Comparison of ENCODE assay signal across 18 cellular contexts in the genomic region with DNA sequence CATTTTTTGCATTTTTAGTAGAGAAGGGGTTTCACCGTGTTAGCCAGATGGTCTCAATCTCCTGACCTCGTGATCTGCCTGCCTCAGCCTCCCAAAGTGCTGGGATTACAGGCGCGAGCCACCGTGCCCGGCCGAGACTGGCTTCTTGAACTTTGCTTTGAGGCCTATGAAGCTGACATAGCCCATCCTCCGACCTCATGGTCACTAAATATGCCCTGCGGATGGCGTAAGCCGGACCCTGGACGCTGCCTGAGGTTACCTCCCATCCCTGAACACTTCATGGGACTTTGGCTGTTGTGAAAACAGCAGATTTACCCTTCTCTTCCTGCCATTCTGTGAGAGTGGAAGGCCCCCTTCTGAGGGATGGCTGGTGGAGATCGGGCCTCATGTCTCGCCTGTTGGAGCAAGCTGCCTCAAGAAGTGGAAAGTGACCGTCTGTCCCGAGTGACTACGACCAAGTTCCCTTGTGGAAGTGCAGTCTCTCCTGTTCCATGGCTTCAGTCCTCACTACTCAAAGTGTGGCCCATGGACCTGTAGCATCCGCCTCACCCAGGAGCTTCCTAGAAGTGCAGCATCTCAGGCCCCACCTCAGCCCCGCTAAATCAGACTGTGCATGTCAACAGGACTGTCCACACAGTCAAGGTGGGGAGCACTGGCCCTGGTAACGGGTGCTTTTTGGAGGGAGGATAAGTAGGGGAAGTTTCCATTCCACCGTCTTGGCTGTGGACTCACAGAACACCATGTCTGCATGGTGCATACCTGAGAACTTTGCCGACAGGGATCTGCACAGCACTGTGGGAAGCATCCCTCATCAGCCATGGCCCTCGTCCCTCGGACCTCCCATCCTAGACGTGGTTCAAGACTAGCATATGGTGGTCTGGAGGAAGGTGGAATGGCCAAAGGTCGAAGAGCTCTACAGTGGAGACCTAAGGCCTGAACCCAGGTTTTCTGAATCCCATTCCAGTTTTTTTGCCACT.
A peak's percentile ranks its signal among the peaks of the same experiment; 100 is the strongest.
DNase-seq lines count a peak whose midpoint lies in the region; ATAC-seq, FAIRE-seq and TF ChIP-seq lines count a peak whose summit lies in the region.
"Had no signal": no experiment of that assay in that cellular context is flagged by ENCODE, and none has a peak within 500 bp of the region (broad histone marks: within the 10 kb centered on the region; RNA-seq: fewer than 3 reads in every experiment).

No MANE protein-coding gene starts in this region.

- H3K79me2 ChIP-seq in H1 (ENCODE audit: control insufficient read depth in 1 of 2, insufficient read depth in 2 of 2, low read length in 2 of 2): no peaks in the 10 kb centered on the region
- no peaks in the 10 kb centered on the region for H3K79me2 ChIP-seq in HepG2 (ENCODE audit: insufficient read depth, low read length)

- ATAC-seq in HepG2: peak; percentile 77
- no peak for ATAC-seq in GM21528 (IDR thresholded peaks at IDR 0.05; ENCODE audit: low FRiP score, unreplicated experiment)
- ATAC-seq: GM12878, GM23338 had no signal

- peak overlapping the region; percentile 53 for H4K91ac ChIP-seq in H1 (replicated peaks; ENCODE audit: insufficient read length, low read length)

- no peak overlapping the region for H2BK120ac ChIP-seq in H1 (replicated peaks; ENCODE audit: low read depth, low read length)

- H3K23ac ChIP-seq in H1 (ENCODE audit: insufficient read length): no peak overlapping the region

- no peak overlapping the region; the same call in 1 of the 2 replicates for H2AK5ac ChIP-seq in H1 (ENCODE audit: low read depth, low read length)

- H3K27me3 ChIP-seq in H7 (ENCODE audit: control insufficient read depth, insufficient read depth, low read length) (no peaks in the 10 kb centered on the region), H1 (replicated peaks in 1 of 4; ENCODE audit: control insufficient read depth in 3 of 4, extremely low read depth in 1 of 4, insufficient read depth in 3 of 4, low read length in 3 of 4) (no peaks in the 10 kb centered on the region; a peak in 1 of 7 replicates), HepG2 (ENCODE audit: control insufficient read depth in 1 of 2, insufficient read depth in 2 of 2, low read length in 2 of 2) (peaks cover 1 to 61% of the 10 kb centered on the region in 2 experiments; a peak in 2 of 5 replicates)

- CTCF ChIA-PET in H1 (lab: Charles Lee; ENCODE audit: partially characterized antibody): no interaction called here
- CTCF ChIA-PET in HepG2 (lab: Yijun Ruan, JAX; ENCODE audit: low intra/inter-chr PET ratio, low total read pairs): no interaction called here

- no peaks in the 10 kb centered on the region; a peak in 1 of 7 replicates for H3K4me1 ChIP-seq in H1 (replicated peaks in 1 of 4; ENCODE audit: control insufficient read depth in 3 of 4, insufficient read depth in 4 of 4, low read length in 3 of 4)
- H3K4me1 ChIP-seq in HepG2 (ENCODE audit: insufficient read depth, low read length): no peaks in the 10 kb centered on the region

- H3K23me2 ChIP-seq in H1 (ENCODE audit: low read depth, low read length): peaks cover 2% of the 10 kb centered on the region; the same call in 1 of the 2 replicates

- no peak for TF ChIP-seq RAD21 in H1 (IDR thresholded peaks at IDR 0.05 in 1 of 2, conservative IDR thresholded peaks at IDR 0.05 in 1 of 2; ENCODE audit: low read depth in 2 of 2, low read length in 2 of 2)
- no peak for TF ChIP-seq RAD21 in HepG2 (CRISPR knock-in tag; IDR thresholded peaks at IDR 0.05)

- no peak overlapping the region for H2AFZ ChIP-seq in H1 (ENCODE audit: low read length)
- no peak overlapping the region for H2AFZ ChIP-seq in HepG2 (ENCODE audit: low read length)
- H2AFZ ChIP-seq: GM23338 had no signal

- H3K14ac ChIP-seq in H1 (ENCODE audit: insufficient read length): no peak overlapping the region

- no peaks in the 10 kb centered on the region for H3K79me1 ChIP-seq in H1 (ENCODE audit: low read depth, low read length)

- H4K5ac ChIP-seq in H1 (ENCODE audit: insufficient read length, low read depth, low read length): no peak overlapping the region

- H3K27ac ChIP-seq in H1 (ENCODE audit: low read depth, low read length): no peak overlapping the region
- H3K27ac ChIP-seq in HepG2 (ENCODE audit: extremely low read length, insufficient read depth, low read length): no peak overlapping the region
- H3K27ac ChIP-seq: HL-60 had no signal

- H3K27ac Mint-ChIP-seq in type B pancreatic cell: no peak overlapping the region
- H3K27ac Mint-ChIP-seq: B cell; CD4-positive, alpha-beta T cell; GM23338 had no signal

- H2BK12ac ChIP-seq in H1 (ENCODE audit: low read depth, low read length): no peak overlapping the region

- POLR2A ChIA-PET in H1 (lab: Charles Lee; ENCODE audit: partially characterized antibody) (no interaction called here), HepG2 (lab: Yijun Ruan, JAX) (no interaction called here)

- no peak overlapping the region for H3K4me3 Mint-ChIP-seq in type B pancreatic cell
- H3K4me3 Mint-ChIP-seq: B cell; CD4-positive, alpha-beta T cell; GM23338 had no signal

- no peaks in the 10 kb centered on the region for H3K36me3 Mint-ChIP-seq in type B pancreatic cell

- no peak overlapping the region for H4K8ac ChIP-seq in H1 (ENCODE audit: extremely low read depth, insufficient read depth, low read length)

- no peak overlapping the region for H3K18ac ChIP-seq in H1 (ENCODE audit: extremely low read depth, low read length)

- peaks cover 5% of the 10 kb centered on the region for H3K4me1 Mint-ChIP-seq in type B pancreatic cell (ENCODE audit: unreplicated experiment)
- H3K4me1 Mint-ChIP-seq: B cell, GM23338 had no signal

- intact Hi-C loops in HepG2 (cut with micrococcal nuclease; ENCODE audit: unreplicated experiment): no loop called here
- intact Hi-C loops in posterior vena cava (cut with DNase I): no loop called here

- H3K4me3 ChIP-seq in H7 (ENCODE audit: insufficient read depth, low read depth, low read length) (no peak overlapping the region), H1 (ENCODE audit: extremely low read depth in 1 of 4, insufficient read depth in 2 of 4, low read depth in 3 of 4, low read length in 4 of 4) (no peak overlapping the region), HepG2 (replicated peaks in 1 of 3; ENCODE audit: insufficient read depth in 1 of 3, low read depth in 2 of 3, low read length in 3 of 3) (no peak overlapping the region)
- H3K4me3 ChIP-seq: GM12878, GM23338 had no signal

- TF ChIP-seq POLR2A in H1 (IDR thresholded peaks at IDR 0.05; ENCODE audit: control extremely low read depth in 1 of 2, low read depth in 2 of 2, low read length in 2 of 2) (no peak), HepG2 (IDR thresholded peaks at IDR 0.05; ENCODE audit: insufficient read depth in 1 of 2, low read depth in 2 of 2, low read length in 2 of 2) (no peak)

- H3K9ac ChIP-seq in H1 (replicated peaks in 1 of 4; ENCODE audit: extremely low read depth in 1 of 4, low read depth in 3 of 4, low read length in 3 of 4) (no peak overlapping the region), HepG2 (ENCODE audit: insufficient read depth, low read depth, low read length) (no peak overlapping the region)

- TF ChIP-seq EP300 in H1 (IDR thresholded peaks at IDR 0.05; ENCODE audit: borderline replicate concordance in 1 of 2, low read depth in 2 of 2, low read length in 2 of 2): no peak
- no peak for TF ChIP-seq EP300 in HepG2 (IDR thresholded peaks at IDR 0.05; ENCODE audit: low read depth in 2 of 2, low read length in 2 of 2)
- TF ChIP-seq EP300 in HepG2 (CRISPR knock-in tag; IDR thresholded peaks at IDR 0.05; ENCODE audit: borderline replicate concordance): no peak

- H2BK5ac ChIP-seq in H1 (ENCODE audit: low read depth, low read length): no peak overlapping the region

- BruUV-seq in HepG2 (replicated peaks; lab: Mats Ljungman, UMichigan): no TSS peak

- H3K36me3 ChIP-seq in H7 (replicated peaks; ENCODE audit: control insufficient read depth, insufficient read depth, low read length): no peaks in the 10 kb centered on the region
- H3K36me3 ChIP-seq in H1 (ENCODE audit: control insufficient read depth in 2 of 4, insufficient read depth in 4 of 4, low read length in 3 of 4): no peaks in the 10 kb centered on the region
- no peaks in the 10 kb centered on the region for H3K36me3 ChIP-seq in HepG2 (replicated peaks in 1 of 2; ENCODE audit: control insufficient read depth in 1 of 2, insufficient read depth in 2 of 2, low read length in 2 of 2)

- H3K9me3 ChIP-seq in H1 (ENCODE audit: insufficient read depth in 2 of 2, low read depth in 1 of 2, low read length in 1 of 2): no peaks in the 10 kb centered on the region
- no peaks in the 10 kb centered on the region for H3K9me3 ChIP-seq in HepG2 (ENCODE audit: low read length)

- H4K20me1 ChIP-seq in H1 (replicated peaks in 1 of 2; ENCODE audit: control insufficient read depth in 1 of 2, insufficient read depth in 2 of 2, low read length in 2 of 2): no peaks in the 10 kb centered on the region
- H4K20me1 ChIP-seq in HepG2 (ENCODE audit: insufficient read depth, low read length): no peaks in the 10 kb centered on the region

- DNase-seq in H7 (peak; percentile 7), H1 (ENCODE audit: low read depth in 1 of 2, low spot score in 2 of 2) (peak in 1 of 2 experiments; percentile 17), HepG2 (ENCODE audit: low spot score) (no peak), type B pancreatic cell (ENCODE audit: extremely low spot score, unreplicated experiment) (peak; percentile 47), posterior vena cava (ENCODE audit: low spot score) (no peak)
- no peak for DNase-seq in stimulated activated naive CD4-positive, alpha-beta T cell treated with Interleukin-2 at 50 U/mL for 16 hours (lab: John Stamatoyannopoulos, UW)
- DNase-seq: C1 segment of cervical spinal cord; Calu3; CD4-positive, alpha-beta T cell; DMS79; HCEC 1CT had no signal

- H3K4ac ChIP-seq in H1 (replicated peaks; ENCODE audit: insufficient read length, low read depth, low read length): no peak overlapping the region

- TF ChIP-seq CTCF in H1 (IDR thresholded peaks at IDR 0.05; ENCODE audit: control extremely low read depth in 1 of 3, insufficient read depth in 1 of 3, low read depth in 1 of 3, low read length in 3 of 3): no peak
- no peak for TF ChIP-seq CTCF in HepG2 (CRISPR knock-in tag; IDR thresholded peaks at IDR 0.05)
- TF ChIP-seq CTCF in type B pancreatic cell (conservative IDR thresholded peaks at IDR 0.05): no peak

- no peaks in the 10 kb centered on the region for H3K9me3 Mint-ChIP-seq in type B pancreatic cell
- H3K9me3 Mint-ChIP-seq: CD4-positive, alpha-beta T cell; GM23338 had no signal

- FAIRE-seq in H1 (lab: Jason Lieb, UNC) (no peak), HepG2 (lab: Jason Lieb, UNC) (no peak)
- FAIRE-seq: A204.1, GM12878, GM18507 had no signal

- H3K56ac ChIP-seq in H1 (replicated peaks; ENCODE audit: insufficient read length, low read depth, low read length): no peak overlapping the region

- H2BK15ac ChIP-seq in H1 (ENCODE audit: low read length): no peak overlapping the region

- in situ Hi-C loops in HepG2 (cut with HindIII; ENCODE audit: extremely low pct_ligation_motif_present, low pct_unique_long_range_greater_than_20kb): no loop called here

- no peak overlapping the region for H2BK20ac ChIP-seq in H1 (ENCODE audit: low read length)

- peaks cover 18% of the 10 kb centered on the region for H3K27me3 Mint-ChIP-seq in type B pancreatic cell

- H3K4me2 ChIP-seq in H1 (ENCODE audit: insufficient read depth in 1 of 2, low read depth in 2 of 2, low read length in 2 of 2) (no peak overlapping the region), HepG2 (ENCODE audit: low read depth, low read length) (no peak overlapping the region)
- H3K4me2 ChIP-seq: GM23338 had no signal

- WGBS in H1 (ENCODE audit: extremely low coverage in 1 of 2, insufficient coverage in 1 of 2, insufficient read length in 1 of 2, insufficient replicate concordance in 2 of 2, low coverage in 1 of 2, low lambda C conversion rate in 2 of 2, missing lambda C conversion rate in 1 of 2), 2 experiments: 90% methylated on average over 25 of the region's 26 CpGs; no CpG with 5 or more reads in 1 of the 2 experiments
- WGBS in HepG2 (ENCODE audit: low lambda C conversion rate): 11% methylated on average over 5 of the region's 26 CpGs

Comparison
In these comparisons a context has a peak if more than half of its experiments do, and no peak if none do; other contexts are left out.
1. DNase-seq: peak in H7 (single experiment) and type B pancreatic cell (single experiment); none in HepG2 (single experiment), stimulated activated naive CD4-positive, alpha-beta T cell treated with Interleukin-2 at 50 U/mL for 16 hours (single experiment) and posterior vena cava (single experiment).